Comparison of ENCODE assay signal across 15 cellular contexts in genomic region chr1:225897595-225898514, GRCh38. TPM values are rescaled to one million over a fixed set of nuclear protein-coding genes. Genes with fewer than 3 reads are reported as not detected.
DNase-seq lines count a peak whose midpoint lies in the region; ATAC-seq, FAIRE-seq and TF ChIP-seq lines count a peak whose summit lies in the region.
"Had no signal": no experiment of that assay in that cellular context is flagged by ENCODE, and none has a peak within 500 bp of the region (broad histone marks: within the 10 kb centered on the region; RNA-seq: fewer than 3 reads in every experiment).

No MANE protein-coding gene starts in this region.

- H3K27ac Mint-ChIP-seq in activated naive CD8-positive, alpha-beta T cell treated with anti-CD3 and anti-CD28 coated beads, Interleukin-2, amount 10 ng/mL, durations not matched to agents 7 days and 5 days = peak overlapping the region; percentile 54

- H3K36me3 Mint-ChIP-seq in activated naive CD8-positive, alpha-beta T cell treated with anti-CD3 and anti-CD28 coated beads, Interleukin-2, amount 10 ng/mL, durations not matched to agents 7 days and 5 days = no peaks in the 10 kb centered on the region

- TF ChIP-seq CTCF in pancreas (IDR thresholded peaks at IDR 0.05) = no peak

- no peaks in the 10 kb centered on the region for H3K9me3 Mint-ChIP-seq in activated naive CD8-positive, alpha-beta T cell treated with anti-CD3 and anti-CD28 coated beads, Interleukin-2, amount 10 ng/mL, durations not matched to agents 7 days and 5 days

- FAIRE-seq in pancreas (lab: Jason Lieb, UNC) = no peak

- DNase-seq in activated CD4-positive, CD25-positive, alpha-beta regulatory T cell treated with anti-CD3 and anti-CD28 coated beads, Interleukin-2, amount 50 U/mL, for 16 hours (ENCODE audit: low read depth, low spot score) = peak; percentile 11
- DNase-seq in activated CD4-positive, CD25-positive, alpha-beta regulatory T cell treated with anti-CD3 and anti-CD28 coated beads, Interleukin-2, amount 50 U/mL, for 72 hours = no peak
- DNase-seq in NCI-H748 (lab: John Stamatoyannopoulos, UW; ENCODE audit: unreplicated experiment) (peak; percentile 79), pancreas (no peak), ureter (ENCODE audit: low spot score) (no peak), sciatic nerve (ENCODE audit: low spot score) (no peak)
- DNase-seq in activated naive CD8-positive, alpha-beta T cell treated with anti-CD3 and anti-CD28 coated beads, Interleukin-2, amount 10 ng/mL, durations not matched to agents 7 days and 5 days = no peak
- DNase-seq: ACHN had no signal

- intact Hi-C loops in pancreas (cut with DNase I) = no loop called here
- intact Hi-C loops in sciatic nerve (cut with DNase I) = no loop called here

- no peaks in the 10 kb centered on the region for H3K9me3 ChIP-seq in pancreas
- H3K9me3 ChIP-seq: upper lobe of left lung had no signal

- POLR2A ChIA-PET in activated naive CD8-positive, alpha-beta T cell treated with anti-CD3 and anti-CD28 coated beads, Interleukin-2, amount 10 ng/mL, durations not matched to agents 7 days and 5 days (lab: Charles Lee) = interaction anchor here (0.7 to 6.0 kb wide), 13 partner anchors 8 to 430 kb away, joined by 3 to 61 read pairs (median 5); partner anchors contain the start of genes LEFTY1, PYCR2, SDE2 and SRP9

- peak; percentile 29 for ATAC-seq in activated naive CD8-positive, alpha-beta T cell treated with anti-CD3 and anti-CD28 coated beads, Interleukin-2, amount 10 ng/mL, durations not matched to agents 7 days and 5 days (ENCODE audit: low read depth)
- ATAC-seq in pancreas = peak in 2 of 4 donors; percentile 25 to 36
- no peak for ATAC-seq in GM21367 (IDR thresholded peaks at IDR 0.05; ENCODE audit: unreplicated experiment)
- ATAC-seq in sciatic nerve = no peak

- H3K27me3 ChIP-seq in pancreas = no peaks in the 10 kb centered on the region
- H3K27me3 ChIP-seq: cardiac muscle cell, foreskin keratinocyte, upper lobe of left lung had no signal

- peaks cover 23% of the 10 kb centered on the region for H3K4me1 Mint-ChIP-seq in activated naive CD8-positive, alpha-beta T cell treated with anti-CD3 and anti-CD28 coated beads, Interleukin-2, amount 10 ng/mL, durations not matched to agents 7 days and 5 days

- H3K27ac ChIP-seq in pancreas = peak overlapping the region; percentile 5 to 87 (median 52)
- H3K27ac ChIP-seq: cardiac muscle cell, foreskin keratinocyte, VCaP had no signal

- no peaks in the 10 kb centered on the region for H3K36me3 ChIP-seq in pancreas
- H3K36me3 ChIP-seq: cardiac muscle cell, upper lobe of left lung had no signal

- WGBS in pancreas, 2 donors = 82 to 89% methylated on average over 19 of the region's 19 CpGs

- H3K4me3 Mint-ChIP-seq in activated naive CD8-positive, alpha-beta T cell treated with anti-CD3 and anti-CD28 coated beads, Interleukin-2, amount 10 ng/mL, durations not matched to agents 7 days and 5 days = peak overlapping the region; percentile 55

- H3K4me1 ChIP-seq in pancreas = peaks cover 0 to 17% (median 12%) of the 10 kb centered on the region in 3 donors

- H3K4me3 ChIP-seq in pancreas = no peak overlapping the region
- H3K4me3 ChIP-seq: cardiac muscle cell, upper lobe of left lung had no signal

- peaks cover 20% of the 10 kb centered on the region for H3K27me3 Mint-ChIP-seq in activated naive CD8-positive, alpha-beta T cell treated with anti-CD3 and anti-CD28 coated beads, Interleukin-2, amount 10 ng/mL, durations not matched to agents 7 days and 5 days

RNA-seq across cellular contexts. Expression of gene LEFTY1, which starts 8.9 kb away (rescaled TPM):
- under 1 TPM in 1 of 2 experiments, not detected in 1; 0.19 TPM for total RNA-seq in activated naive CD8-positive, alpha-beta T cell treated with anti-CD3 and anti-CD28 coated beads, Interleukin-2, amount 10 ng/mL, durations not matched to agents 7 days and 5 days
- total RNA-seq in pancreas (100 to 1,000 TPM in 1 of 6 donors, 10 to 100 TPM in 4, 1 to 10 TPM in 1; 4.1 to 146 (median 55.9) TPM), ureter (0.60 TPM), sciatic nerve (0.89 TPM)
- 10 to 100 TPM in 1 of 2 donors, 1 to 10 TPM in 1; 8.4 to 57.6 TPM for polyA plus RNA-seq in pancreas
- total RNA-seq: foreskin keratinocyte, NCI-H460 had no signal
- polyA plus RNA-seq: cardiac muscle cell, foreskin keratinocyte had no signal

RNA-seq across cellular contexts. Expression of gene TMEM63A, which starts 15.7 kb away (rescaled TPM):
- 100 to 1,000 TPM; 196 to 198 TPM for total RNA-seq in activated naive CD8-positive, alpha-beta T cell treated with anti-CD3 and anti-CD28 coated beads, Interleukin-2, amount 10 ng/mL, durations not matched to agents 7 days and 5 days
- total RNA-seq in pancreas = 100 to 1,000 TPM in 1 of 6 donors, 10 to 100 TPM in 5; 56.3 to 124 (median 76.4) TPM
- polyA plus RNA-seq in pancreas = 100 to 1,000 TPM in 1 of 2 donors, 10 to 100 TPM in 1; 88.9 to 185 TPM
- total RNA-seq in ureter = 191 TPM
- 95.7 TPM for total RNA-seq in sciatic nerve

RNA-seq across cellular contexts. Expression of gene PYCR2, which starts 26.2 kb away (rescaled TPM):
- 100 to 1,000 TPM; 118 to 125 TPM for total RNA-seq in activated naive CD8-positive, alpha-beta T cell treated with anti-CD3 and anti-CD28 coated beads, Interleukin-2, amount 10 ng/mL, durations not matched to agents 7 days and 5 days
- total RNA-seq in pancreas (10 to 100 TPM; 21.3 to 38.4 (median 30.5) TPM), ureter (106 TPM), sciatic nerve (52.2 TPM)
- polyA plus RNA-seq in pancreas = 10 to 100 TPM; 69.2 to 88.9 TPM

RNA-seq across cellular contexts. Expression of gene LEFTY2, which starts 43.2 kb away (rescaled TPM):
- total RNA-seq in activated naive CD8-positive, alpha-beta T cell treated with anti-CD3 and anti-CD28 coated beads, Interleukin-2, amount 10 ng/mL, durations not matched to agents 7 days and 5 days = not detected
- total RNA-seq in pancreas (10 to 100 TPM in 1 of 6 donors, under 1 TPM in 1, not detected in 4; 0.09 to 16.3 TPM), ureter (0.26 TPM), sciatic nerve (0.31 TPM)
- polyA plus RNA-seq in pancreas = 1 to 10 TPM in 1 of 2 donors, under 1 TPM in 1; 0.07 to 1.4 TPM
- total RNA-seq: foreskin keratinocyte, mononuclear cell, NCI-H460 had no signal
- polyA plus RNA-seq: foreskin keratinocyte had no signal

Comparison
In these comparisons a context has a peak if more than half of its experiments do, and no peak if none do; other contexts are left out.
1. DNase-seq: peak in activated CD4-positive, CD25-positive, alpha-beta regulatory T cell treated with anti-CD3 and anti-CD28 coated beads, Interleukin-2, amount 50 U/mL, for 16 hours (single experiment) and NCI-H748 (single experiment); none in activated CD4-positive, CD25-positive, alpha-beta regulatory T cell treated with anti-CD3 and anti-CD28 coated beads, Interleukin-2, amount 50 U/mL, for 72 hours (single experiment), activated naive CD8-positive, alpha-beta T cell treated with anti-CD3 and anti-CD28 coated beads, Interleukin-2, amount 10 ng/mL, durations not matched to agents 7 days and 5 days (single experiment), pancreas (0 of 6), ureter (single experiment) and sciatic nerve (single experiment).